Comparison of ENCODE assay signal across 17 cellular contexts in genomic region chr11:65373839-65374580, GRCh38. TPM values are rescaled to one million over a fixed set of nuclear protein-coding genes. Genes with fewer than 3 reads are reported as not detected.
"Had no signal": no experiment of that assay in that cellular context is flagged by ENCODE, and none has a peak within 500 bp of the region (broad histone marks: within the 10 kb centered on the region; RNA-seq: fewer than 3 reads in every experiment).

No MANE protein-coding gene starts in this region.

- H3K4me1 Mint-ChIP-seq: activated T-helper 17 cell treated with anti-CD3 and anti-CD28 coated beads, Interleukin-2, amount 50 U/mL, for 72 hours had no signal

- H3K9ac ChIP-seq: neural progenitor cell had no signal

- FAIRE-seq: kidney, pancreas had no signal

- H3K4me3 Mint-ChIP-seq: activated CD8-positive, alpha-beta T cell treated with anti-CD3 and anti-CD28 coated beads, Interleukin-2, amount 10 ng/mL, durations not matched to agents 7 days and 5 days; activated T-helper 17 cell treated with anti-CD3 and anti-CD28 coated beads, Interleukin-2, amount 50 U/mL, for 72 hours; neural progenitor cell had no signal

- H3K9me3 ChIP-seq: pancreas, tibial nerve had no signal

- H3K36me3 Mint-ChIP-seq: neural progenitor cell had no signal

- H3K27ac ChIP-seq: hepatocyte, neural progenitor cell, pancreas, skin epidermis, tibial nerve, VCaP had no signal

- H3K27me3 Mint-ChIP-seq: activated T-helper 17 cell treated with anti-CD3 and anti-CD28 coated beads, Interleukin-2, amount 50 U/mL, for 72 hours had no signal

- ATAC-seq: activated CD8-positive, alpha-beta T cell treated with anti-CD3 and anti-CD28 coated beads, Interleukin-2, amount 10 ng/mL, durations not matched to agents 7 days and 5 days; activated T-helper 17 cell treated with anti-CD3 and anti-CD28 coated beads, Interleukin-2, amount 50 U/mL, for 72 hours; left ventricle myocardium superior; pancreas had no signal

- H3K36me3 ChIP-seq: neural progenitor cell, pancreas, tibial nerve had no signal

- H3K9me3 Mint-ChIP-seq: activated T-helper 17 cell treated with anti-CD3 and anti-CD28 coated beads, Interleukin-2, amount 50 U/mL, for 72 hours; neural progenitor cell had no signal

- H3K4me1 ChIP-seq: neural progenitor cell had no signal

- H2AFZ ChIP-seq: hepatocyte, neural progenitor cell had no signal

- H3K4me2 ChIP-seq: hepatocyte, neural progenitor cell had no signal

- H3K27ac Mint-ChIP-seq: activated CD8-positive, alpha-beta T cell treated with anti-CD3 and anti-CD28 coated beads, Interleukin-2, amount 10 ng/mL, durations not matched to agents 7 days and 5 days; neural progenitor cell had no signal

- H3K4me3 ChIP-seq: hepatocyte, neural progenitor cell, pancreas, skin epidermis, tibial nerve had no signal

- DNase-seq: activated CD4-positive, alpha-beta T cell treated with anti-CD3 and anti-CD28 coated beads for 4 hours; activated CD8-positive, alpha-beta T cell treated with anti-CD3 and anti-CD28 coated beads, Interleukin-2, amount 10 ng/mL, durations not matched to agents 7 days and 5 days; activated naive CD4-positive, alpha-beta T cell treated with anti-CD3 and anti-CD28 coated beads, Interleukin-2, amount 50 U/mL, for 16 hours; anterior cingulate cortex; kidney; left ventricle myocardium superior; mesendoderm; T1000 had no signal

- H3K27me3 ChIP-seq: hepatocyte, neural progenitor cell, pancreas, tibial nerve had no signal

RNA-seq across cellular contexts. Expression of gene TIGD3, which starts 19.5 kb away (rescaled TPM):
- total RNA-seq: renal cortical epithelial cell had no signal
- polyA plus RNA-seq: fibroblast of lung had no signal
